Comparison of ENCODE assay signal across 10 cellular contexts in the genomic region with DNA sequence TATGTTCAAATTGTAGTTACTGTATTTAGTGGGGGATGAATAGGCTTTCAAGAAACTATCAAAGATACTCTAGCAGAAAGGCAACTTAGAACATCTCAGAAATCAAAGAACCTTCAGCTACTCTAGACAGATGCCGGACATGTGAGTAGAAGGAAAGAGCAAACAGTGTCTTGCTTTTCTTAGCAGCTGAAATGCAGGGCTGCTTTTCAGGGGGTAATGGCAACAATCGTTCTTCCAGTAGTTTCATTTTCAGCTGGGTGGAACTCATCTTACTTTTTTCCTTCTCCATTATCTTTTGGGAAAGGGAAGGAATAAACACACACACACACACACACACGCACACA.
DNase-seq lines count a peak whose midpoint lies in the region; ATAC-seq and TF ChIP-seq lines count a peak whose summit lies in the region.
"Had no signal": no experiment of that assay in that cellular context is flagged by ENCODE, and none has a peak within 500 bp of the region (broad histone marks: within the 10 kb centered on the region; RNA-seq: fewer than 3 reads in every experiment).

No MANE protein-coding gene starts in this region.

- H3K9me3 Mint-ChIP-seq in activated T-cell treated with anti-CD3 and anti-CD28 coated beads, Interleukin-2, amount 50 U/mL, for 24 hours: no peaks in the 10 kb centered on the region

- H3K4me3 Mint-ChIP-seq in activated T-cell treated with anti-CD3 and anti-CD28 coated beads, Interleukin-2, amount 50 U/mL, for 24 hours: peak overlapping the region; percentile 41
- peak overlapping the region; percentile 88 for H3K4me3 Mint-ChIP-seq in T-helper 17 cell

- peak overlapping the region; percentile 47 for H3K4me3 ChIP-seq in fibroblast of villous mesenchyme (ENCODE audit: low read depth, low read length)

- no peaks in the 10 kb centered on the region for H3K27me3 Mint-ChIP-seq in activated T-cell treated with anti-CD3 and anti-CD28 coated beads, Interleukin-2, amount 50 U/mL, for 24 hours
- no peaks in the 10 kb centered on the region for H3K27me3 Mint-ChIP-seq in T-helper 17 cell

- no peaks in the 10 kb centered on the region for H3K9me3 ChIP-seq in T-helper 17 cell (ENCODE audit: control insufficient read depth, low read length, poor library complexity, severe bottlenecking)
- H3K9me3 ChIP-seq: BE2C had no signal

- H3K4me1 Mint-ChIP-seq in activated T-cell treated with anti-CD3 and anti-CD28 coated beads, Interleukin-2, amount 50 U/mL, for 24 hours (ENCODE audit: low read depth): peaks cover 68% of the 10 kb centered on the region
- peaks cover 18% of the 10 kb centered on the region for H3K4me1 Mint-ChIP-seq in T-helper 17 cell

- H3K27ac Mint-ChIP-seq in activated T-cell treated with anti-CD3 and anti-CD28 coated beads, Interleukin-2, amount 50 U/mL, for 24 hours: peak overlapping the region; percentile 71
- H3K27ac Mint-ChIP-seq in T-helper 17 cell: peak overlapping the region; percentile 71

- DNase-seq in activated T-cell treated with anti-CD3 and anti-CD28 coated beads, Interleukin-2, amount 50 U/mL, for 24 hours: no peak
- DNase-seq in activated T-cell treated with anti-CD3 and anti-CD28 coated beads, Interleukin-2, amount 50 U/mL, for 1 hour: no peak
- DNase-seq in T-helper 17 cell: no peak
- DNase-seq in fibroblast of villous mesenchyme (ENCODE audit: low read depth): peak; percentile 57
- peak; percentile 9 for DNase-seq in stromal cell of bone marrow (ENCODE audit: low read depth)
- DNase-seq in GOT3 (lab: John Stamatoyannopoulos, UW): no peak
- DNase-seq in mucosa of gallbladder (ENCODE audit: low spot score): no peak
- DNase-seq: activated CD4-positive, alpha-beta T cell treated with anti-CD3 and anti-CD28 coated beads, Interleukin-2, amount 50 U/mL, for 4 hours; BE2C had no signal

- ATAC-seq in T-helper 17 cell (peak; percentile 23), GM18520 (IDR thresholded peaks at IDR 0.05; ENCODE audit: unreplicated experiment) (no peak)

- H3K36me3 Mint-ChIP-seq in activated T-cell treated with anti-CD3 and anti-CD28 coated beads, Interleukin-2, amount 50 U/mL, for 24 hours (ENCODE audit: low read depth): no peaks in the 10 kb centered on the region
- H3K36me3 Mint-ChIP-seq in T-helper 17 cell (ENCODE audit: low read depth): no peaks in the 10 kb centered on the region

- no peak for TF ChIP-seq CTCF in fibroblast of villous mesenchyme (IDR thresholded peaks at IDR 0.05; ENCODE audit: insufficient read depth, low read depth, low read length)

Comparison
In these comparisons a context has a peak if more than half of its experiments do, and no peak if none do; other contexts are left out.
1. DNase-seq: peak in fibroblast of villous mesenchyme (single experiment) and stromal cell of bone marrow (single experiment); none in activated T-cell treated with anti-CD3 and anti-CD28 coated beads, Interleukin-2, amount 50 U/mL, for 24 hours (single experiment), activated T-cell treated with anti-CD3 and anti-CD28 coated beads, Interleukin-2, amount 50 U/mL, for 1 hour (single experiment), T-helper 17 cell (0 of 3), GOT3 (single experiment) and mucosa of gallbladder (single experiment).